In the genomic region with DNA sequence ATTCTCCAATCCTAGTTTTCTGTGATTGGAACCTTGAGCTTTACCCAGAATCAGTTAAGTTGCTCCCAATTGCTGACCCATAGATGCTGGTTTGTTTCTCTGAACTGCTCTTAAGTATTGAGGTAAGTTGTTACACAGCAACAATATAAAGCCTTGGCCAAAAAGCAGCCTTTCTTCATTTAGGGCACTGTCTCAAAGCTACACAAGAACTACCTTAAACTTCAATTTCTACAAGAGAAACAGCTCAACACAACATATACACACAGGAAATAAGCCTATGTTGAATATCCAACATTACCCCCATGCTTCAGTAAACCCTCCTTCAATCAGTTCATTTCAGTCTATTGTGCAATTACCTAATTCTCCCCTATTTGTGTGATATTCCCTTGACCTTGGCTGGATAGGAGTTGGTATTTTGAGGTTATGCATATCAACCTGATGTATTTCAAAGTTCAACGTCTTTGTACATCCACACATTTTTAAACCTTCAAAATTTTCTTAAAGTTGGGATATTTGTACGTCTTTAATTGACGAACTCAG, we compare ENCODE assay signal across 14 cellular contexts. TPM values are rescaled to one million over a fixed set of nuclear protein-coding genes. Genes with fewer than 3 reads are reported as not detected.
DNase-seq lines count a peak whose midpoint lies in the region; ATAC-seq and TF ChIP-seq lines count a peak whose summit lies in the region.
"Had no signal": no experiment of that assay in that cellular context is flagged by ENCODE, and none has a peak within 500 bp of the region (broad histone marks: within the 10 kb centered on the region; RNA-seq: fewer than 3 reads in every experiment).

No MANE protein-coding gene starts in this region.

- no peaks in the 10 kb centered on the region for H3K9me3 ChIP-seq in MM.1S (replicated peaks; ENCODE audit: insufficient read depth, low read length)
- H3K9me3 ChIP-seq in colonic mucosa = no peaks in the 10 kb centered on the region
- H3K9me3 ChIP-seq: BE2C, gastrocnemius medialis, mucosa of descending colon had no signal

- H3K4me2 ChIP-seq in MM.1S (ENCODE audit: low read depth, low read length) = 0 out of 2 replicates have a peak overlapping the region, but pooled peaks have one; percentile 1

- H2AFZ ChIP-seq in MM.1S (ENCODE audit: low read length) = no peak overlapping the region

- DNase-seq in activated naive CD4-positive, alpha-beta T cell treated with anti-CD3 and anti-CD28 coated beads for 36 hours = no peak
- no peak for DNase-seq in activated naive CD4-positive, alpha-beta T cell (lab: John Stamatoyannopoulos, UW)
- no peak for DNase-seq in MM.1S
- DNase-seq in stimulated activated effector memory CD8-positive, alpha-beta T cell treated with anti-CD3 and anti-CD28 coated beads, Interleukin-12 subunit alpha, Interleukin-12 subunit beta, amount 100 ng/mL, for 72 hours (ENCODE audit: low spot score in 2 of 2) = no peak
- no peak for DNase-seq in AG08396 (ENCODE audit: low spot score)
- no peak for DNase-seq in NCI-H2107 (lab: John Stamatoyannopoulos, UW)
- DNase-seq in colonic mucosa = no peak
- DNase-seq: aorta, BE2C, gastrocnemius medialis, Kasumi-1, mucosa of descending colon, NCI-H2081 had no signal

- peaks cover 75% of the 10 kb centered on the region for H3K79me2 ChIP-seq in MM.1S (ENCODE audit: low read length)

- H3K27ac Mint-ChIP-seq in activated naive CD4-positive, alpha-beta T cell treated with anti-CD3 and anti-CD28 coated beads for 36 hours = peak overlapping the region; percentile 85
- H3K27ac Mint-ChIP-seq in activated naive CD8-positive, alpha-beta T cell = peak overlapping the region; percentile 88
- peak overlapping the region; percentile 100 for H3K27ac Mint-ChIP-seq in stimulated activated effector memory CD8-positive, alpha-beta T cell treated with anti-CD3 and anti-CD28 coated beads, Interleukin-12 subunit alpha, Interleukin-12 subunit beta, amount 100 ng/mL, for 72 hours

- no peak overlapping the region for H3K4me3 ChIP-seq in MM.1S (ENCODE audit: low read length)
- no peak overlapping the region for H3K4me3 ChIP-seq in colonic mucosa
- H3K4me3 ChIP-seq: gastrocnemius medialis, mucosa of descending colon had no signal

- ATAC-seq in stimulated activated effector memory CD8-positive, alpha-beta T cell treated with anti-CD3 and anti-CD28 coated beads, Interleukin-12 subunit alpha, Interleukin-12 subunit beta, amount 100 ng/mL, for 72 hours = no peak
- ATAC-seq: gastrocnemius medialis had no signal

- H3K27ac ChIP-seq in MM.1S (ENCODE audit: low read length) (peak overlapping the region; percentile 30; the same call in 1 of the 2 replicates), colonic mucosa (no peak overlapping the region)

- TF ChIP-seq CTCF in MM.1S (IDR thresholded peaks at IDR 0.05; ENCODE audit: low read length) = no peak
- TF ChIP-seq CTCF in colonic mucosa (IDR thresholded peaks at IDR 0.05) = no peak

- H3K4me1 Mint-ChIP-seq in activated naive CD4-positive, alpha-beta T cell treated with anti-CD3 and anti-CD28 coated beads for 36 hours (ENCODE audit: low read depth) = peaks cover 86% of the 10 kb centered on the region
- H3K4me1 Mint-ChIP-seq in activated naive CD8-positive, alpha-beta T cell (ENCODE audit: low read depth) = peaks cover 90% of the 10 kb centered on the region
- peaks cover 83% of the 10 kb centered on the region for H3K4me1 Mint-ChIP-seq in stimulated activated effector memory CD8-positive, alpha-beta T cell treated with anti-CD3 and anti-CD28 coated beads, Interleukin-12 subunit alpha, Interleukin-12 subunit beta, amount 100 ng/mL, for 72 hours

- peaks cover 71% of the 10 kb centered on the region for H3K36me3 Mint-ChIP-seq in activated naive CD4-positive, alpha-beta T cell treated with anti-CD3 and anti-CD28 coated beads for 36 hours (ENCODE audit: low read depth)
- H3K36me3 Mint-ChIP-seq in activated naive CD8-positive, alpha-beta T cell = peaks cover 42% of the 10 kb centered on the region
- peaks cover 100% of the 10 kb centered on the region for H3K36me3 Mint-ChIP-seq in stimulated activated effector memory CD8-positive, alpha-beta T cell treated with anti-CD3 and anti-CD28 coated beads, Interleukin-12 subunit alpha, Interleukin-12 subunit beta, amount 100 ng/mL, for 72 hours

- CTCF ChIA-PET in activated naive CD4-positive, alpha-beta T cell treated with anti-CD3 and anti-CD28 coated beads for 36 hours (lab: Charles Lee) = interaction anchor here (0.6 to 3.4 kb wide), 10 partner anchors 9 to 296 kb away, joined by 3 to 35 read pairs (median 8); a partner anchor contains a TSS

- no peaks in the 10 kb centered on the region for H3K9me2 ChIP-seq in MM.1S (replicated peaks; ENCODE audit: insufficient read depth, low read length)

- peaks cover 97% of the 10 kb centered on the region for H3F3A ChIP-seq in MM.1S (ENCODE audit: insufficient read depth, low read length)

- peaks cover 76% of the 10 kb centered on the region for H4K20me1 ChIP-seq in MM.1S (ENCODE audit: insufficient read depth, low read length)

- no peaks in the 10 kb centered on the region for H3K27me3 Mint-ChIP-seq in activated naive CD4-positive, alpha-beta T cell treated with anti-CD3 and anti-CD28 coated beads for 36 hours (ENCODE audit: low read depth)
- H3K27me3 Mint-ChIP-seq in activated naive CD8-positive, alpha-beta T cell = no peaks in the 10 kb centered on the region

- no peaks in the 10 kb centered on the region for H3K9me3 Mint-ChIP-seq in activated naive CD4-positive, alpha-beta T cell treated with anti-CD3 and anti-CD28 coated beads for 36 hours
- no peaks in the 10 kb centered on the region for H3K9me3 Mint-ChIP-seq in activated naive CD8-positive, alpha-beta T cell (ENCODE audit: low read depth)
- no peaks in the 10 kb centered on the region for H3K9me3 Mint-ChIP-seq in stimulated activated effector memory CD8-positive, alpha-beta T cell treated with anti-CD3 and anti-CD28 coated beads, Interleukin-12 subunit alpha, Interleukin-12 subunit beta, amount 100 ng/mL, for 72 hours

- H3K27me3 ChIP-seq in MM.1S (replicated peaks; ENCODE audit: insufficient read depth, low read length) = no peaks in the 10 kb centered on the region
- H3K27me3 ChIP-seq in colonic mucosa = no peaks in the 10 kb centered on the region
- H3K27me3 ChIP-seq: gastrocnemius medialis had no signal

- no peak overlapping the region for H3K4me3 Mint-ChIP-seq in activated naive CD4-positive, alpha-beta T cell treated with anti-CD3 and anti-CD28 coated beads for 36 hours
- H3K4me3 Mint-ChIP-seq in activated naive CD8-positive, alpha-beta T cell = peak overlapping the region; percentile 31
- no peak overlapping the region for H3K4me3 Mint-ChIP-seq in stimulated activated effector memory CD8-positive, alpha-beta T cell treated with anti-CD3 and anti-CD28 coated beads, Interleukin-12 subunit alpha, Interleukin-12 subunit beta, amount 100 ng/mL, for 72 hours

- intact Hi-C loops in activated naive CD4-positive, alpha-beta T cell treated with anti-CD3 and anti-CD28 coated beads for 36 hours (cut with micrococcal nuclease) = loop anchor here (1.0 to 5.0 kb wide), 5 partner anchors 8 to 297 kb away; no protein-coding TSS in a partner anchor
- intact Hi-C loops in colonic mucosa (cut with DNase I) = no loop called here

- H3K9ac ChIP-seq in MM.1S (ENCODE audit: low read length) (no peak overlapping the region), colonic mucosa (ENCODE audit: low read depth in 2 of 2, low read length in 2 of 2) (no peak overlapping the region)

- H3K36me3 ChIP-seq in MM.1S (replicated peaks; ENCODE audit: insufficient read depth, low read length) (peaks cover 49% of the 10 kb centered on the region), colonic mucosa (peaks cover 31% of the 10 kb centered on the region)

- H3K4me1 ChIP-seq in MM.1S (ENCODE audit: low read length) (peaks cover 75% of the 10 kb centered on the region), colonic mucosa (peaks cover 7% of the 10 kb centered on the region)

RNA-seq across cellular contexts. Expression of a gene that starts 11.5 kb away (rescaled TPM):
- total RNA-seq in activated naive CD4-positive, alpha-beta T cell treated with anti-CD3 and anti-CD28 coated beads for 36 hours = 100 to 1,000 TPM; 925 to 950 TPM
- 100 to 1,000 TPM; 447 to 769 TPM for total RNA-seq in colonic mucosa

RNA-seq across cellular contexts. Expression of a gene that starts 12.5 kb away (rescaled TPM):
- total RNA-seq in activated naive CD4-positive, alpha-beta T cell treated with anti-CD3 and anti-CD28 coated beads for 36 hours = 100 to 1,000 TPM; 260 to 273 TPM
- 100 to 1,000 TPM; 102 to 135 TPM for total RNA-seq in colonic mucosa

RNA-seq across cellular contexts. Expression of a gene that starts 37.1 kb away (rescaled TPM):
- total RNA-seq in activated naive CD4-positive, alpha-beta T cell treated with anti-CD3 and anti-CD28 coated beads for 36 hours = 10 to 100 TPM; 12.5 to 12.9 TPM
- total RNA-seq in colonic mucosa = 10 to 100 TPM; 12.0 to 13.0 TPM
